In the genomic region with DNA sequence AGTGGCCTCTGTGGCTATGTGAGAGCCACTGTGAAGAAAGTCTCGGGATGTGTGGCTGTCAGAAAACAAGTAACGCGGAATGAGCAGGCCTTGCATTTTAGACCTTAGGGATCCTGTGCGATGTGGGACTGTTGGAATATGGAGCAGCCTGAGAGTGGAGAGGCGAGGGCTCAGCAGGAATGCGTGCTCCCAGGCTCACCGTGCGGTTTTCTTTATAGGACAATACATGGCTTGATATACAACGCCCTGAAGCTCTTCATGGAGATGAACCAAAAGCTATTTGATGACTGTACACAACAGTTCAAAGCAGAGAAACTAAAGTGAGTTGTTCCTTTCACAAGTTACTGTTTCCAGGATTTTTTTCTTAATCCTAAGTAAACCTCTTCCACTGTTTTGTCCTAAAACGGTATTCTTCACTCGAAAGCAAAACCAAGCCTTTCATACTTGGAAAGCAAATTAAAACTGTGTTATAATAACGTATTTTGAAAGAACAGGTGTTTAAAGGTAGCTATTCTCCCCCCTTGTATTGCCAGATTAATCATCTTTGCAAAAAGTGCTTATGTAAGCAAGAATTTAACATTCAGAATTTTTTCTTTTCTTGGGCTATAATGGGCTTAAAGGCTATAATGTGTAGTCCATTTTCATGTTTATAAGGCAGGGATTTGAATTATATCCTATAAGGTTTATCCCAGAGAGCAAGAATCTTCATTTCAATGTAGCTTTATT, we compare ENCODE assay signal across 19 cellular contexts. TPM values are rescaled to one million over a fixed set of nuclear protein-coding genes. Genes with fewer than 3 reads are reported as not detected.
DNase-seq lines count a peak whose midpoint lies in the region; ATAC-seq, FAIRE-seq and TF ChIP-seq lines count a peak whose summit lies in the region.
"Had no signal": no experiment of that assay in that cellular context is flagged by ENCODE, and none has a peak within 500 bp of the region (broad histone marks: within the 10 kb centered on the region; RNA-seq: fewer than 3 reads in every experiment).

No MANE protein-coding gene starts in this region.

- H3K9me3 Mint-ChIP-seq in activated CD4-positive, alpha-beta T cell treated with anti-CD3 and anti-CD28 coated beads, Interleukin-2, amount 10 ng/mL, durations not matched to agents 7 days and 5 days = no peaks in the 10 kb centered on the region
- H3K9me3 Mint-ChIP-seq in activated CD4-positive, alpha-beta T cell treated with anti-CD3 and anti-CD28 coated beads, Interleukin-2, amount 10 ng/mL, durations not matched to agents 24 days and 14 days = no peaks in the 10 kb centered on the region
- H3K9me3 Mint-ChIP-seq in activated naive CD8-positive, alpha-beta T cell (ENCODE audit: low read depth) = no peaks in the 10 kb centered on the region
- H3K9me3 Mint-ChIP-seq in activated naive CD8-positive, alpha-beta T cell treated with anti-CD3 and anti-CD28 coated beads, Interleukin-2, amount 50 U/mL, for 24 hours = no peaks in the 10 kb centered on the region
- H3K9me3 Mint-ChIP-seq: CD14-positive monocyte had no signal

- no peaks in the 10 kb centered on the region for H3K9me2 ChIP-seq in GM23248 (ENCODE audit: insufficient read depth)

- H3K9me1 ChIP-seq in K562 (ENCODE audit: control insufficient read depth, insufficient read depth, low read length) = no peaks in the 10 kb centered on the region

- H2AFZ ChIP-seq in K562 (ENCODE audit: low read depth, low read length) (no peak overlapping the region), GM23248 (no peak overlapping the region)

- H3K9me3 ChIP-seq in K562 (replicated peaks; ENCODE audit: control insufficient read depth, insufficient read depth, low read depth, low read length) (no peaks in the 10 kb centered on the region), upper lobe of left lung (no peaks in the 10 kb centered on the region), GM23248 (ENCODE audit: low read depth) (no peaks in the 10 kb centered on the region)

- FAIRE-seq in K562 (lab: Jason Lieb, UNC) = no peak

- no peak overlapping the region for H3K9ac ChIP-seq in K562 (ENCODE audit: insufficient read depth in 1 of 2, low read depth in 2 of 2, low read length in 2 of 2)
- no peak overlapping the region for H3K9ac ChIP-seq in GM23248

- H3K36me3 Mint-ChIP-seq in activated CD4-positive, alpha-beta T cell treated with anti-CD3 and anti-CD28 coated beads, Interleukin-2, amount 10 ng/mL, durations not matched to agents 7 days and 5 days (ENCODE audit: low read depth) = peaks cover 61% of the 10 kb centered on the region
- peaks cover 49% of the 10 kb centered on the region for H3K36me3 Mint-ChIP-seq in activated CD4-positive, alpha-beta T cell treated with anti-CD3 and anti-CD28 coated beads, Interleukin-2, amount 10 ng/mL, durations not matched to agents 24 days and 14 days (ENCODE audit: low read depth)
- H3K36me3 Mint-ChIP-seq in activated naive CD8-positive, alpha-beta T cell = peaks cover 5% of the 10 kb centered on the region
- peaks cover 39% of the 10 kb centered on the region for H3K36me3 Mint-ChIP-seq in activated naive CD8-positive, alpha-beta T cell treated with anti-CD3 and anti-CD28 coated beads, Interleukin-2, amount 50 U/mL, for 24 hours (ENCODE audit: low read depth)

- no peaks in the 10 kb centered on the region for H3F3A ChIP-seq in GM23248 (ENCODE audit: insufficient read depth)

- POLR2A ChIA-PET in activated CD4-positive, alpha-beta T cell treated with anti-CD3 and anti-CD28 coated beads, Interleukin-2, amount 10 ng/mL, durations not matched to agents 7 days and 5 days (lab: Charles Lee) = no interaction called here
- POLR2A ChIA-PET in K562 (lab: Yijun Ruan, JAX) = interaction anchor here (0.6 to 1.9 kb wide), 3 partner anchors 9 to 49 kb away, joined by 3 to 4 read pairs (median 3); no protein-coding TSS in a partner anchor

- intact Hi-C loops in activated CD4-positive, alpha-beta T cell treated with anti-CD3 and anti-CD28 coated beads, Interleukin-2, amount 10 ng/mL, durations not matched to agents 24 days and 14 days (cut with micrococcal nuclease) = no loop called here
- intact Hi-C loops in K562 (cut with micrococcal nuclease) = no loop called here

- no peak for DNase-seq in activated CD4-positive, alpha-beta T cell treated with anti-CD3 and anti-CD28 coated beads, Interleukin-2, amount 10 ng/mL, durations not matched to agents 7 days and 5 days
- DNase-seq in activated CD4-positive, alpha-beta T cell treated with anti-CD3 and anti-CD28 coated beads, Interleukin-2, amount 10 ng/mL, durations not matched to agents 24 days and 14 days = no peak
- DNase-seq in activated naive CD8-positive, alpha-beta T cell treated with anti-CD3 and anti-CD28 coated beads, Interleukin-2, amount 50 U/mL, for 24 hours = no peak
- no peak for DNase-seq in K562 (ENCODE audit: extremely low read depth in 1 of 4, low spot score in 3 of 4)
- DNase-seq in upper lobe of left lung = no peak
- no peak for DNase-seq in kidney tubule cell (ENCODE audit: low spot score)
- no peak for DNase-seq in GM23248
- DNase-seq: Calu3, GF-D8, NCI-H1092 treated with DMSO at 0.1 percent for 48 hours, NCI-H146, NCI-H2029 treated with DMSO at 0.1 percent for 48 hours, NCI-H2171 treated with DMSO at 0.1 percent for 48 hours, NCI-H748 treated with DMSO at 0.1 percent for 48 hours, Right ventricle myocardium superior had no signal

- H3K4me3 ChIP-seq in K562 (no peak overlapping the region), upper lobe of left lung (no peak overlapping the region), GM23248 (no peak overlapping the region)

- BruUV-seq in K562 (replicated peaks; lab: Mats Ljungman, UMichigan) = no TSS peak

- H3K79me2 ChIP-seq in K562 (ENCODE audit: control insufficient read depth, insufficient read depth, low read length) = no peaks in the 10 kb centered on the region
- H3K79me2 ChIP-seq in GM23248 (ENCODE audit: insufficient read depth) = no peaks in the 10 kb centered on the region

- H3K27ac ChIP-seq in K562 (ENCODE audit: extremely low read depth, low read depth, low read length) = no peak overlapping the region
- H3K27ac ChIP-seq in upper lobe of left lung = no peak overlapping the region
- no peak overlapping the region for H3K27ac ChIP-seq in GM23248
- H3K27ac ChIP-seq: 22Rv1 had no signal

- WGBS in K562 (ENCODE audit: insufficient coverage, low coverage, missing lambda C conversion rate) = 94% methylated on average over 10 of the region's 12 CpGs
- WGBS in upper lobe of left lung, 2 donors = 96 to 98% methylated on average over 12 of the region's 12 CpGs
- 97 to 98% methylated on average over 12 of the region's 12 CpGs for WGBS in GM23248 (ENCODE audit: low coverage in 1 of 2, low lambda C conversion rate in 2 of 2, missing lambda C conversion rate in 2 of 2), 2 experiments

- TF ChIP-seq EP300 in K562 (IDR thresholded peaks at IDR 0.05; ENCODE audit: low read length) = no peak
- no peak for TF ChIP-seq EP300 in upper lobe of left lung (IDR thresholded peaks at IDR 0.05)

- no peak for TF ChIP-seq RAD21 in K562 (CRISPR knock-in tag; conservative IDR thresholded peaks at IDR 0.05 in 1 of 2, IDR thresholded peaks at IDR 0.05 in 1 of 2)

- no peaks in the 10 kb centered on the region for H4K20me1 ChIP-seq in K562 (replicated peaks; ENCODE audit: control insufficient read depth, insufficient read depth, low read length)
- H4K20me1 ChIP-seq in GM23248 (ENCODE audit: insufficient read depth) = no peaks in the 10 kb centered on the region

- H3K4me2 ChIP-seq in K562 (ENCODE audit: insufficient read depth, low read length) (no peak overlapping the region), GM23248 (ENCODE audit: unreplicated experiment) (no peak overlapping the region)

- in situ Hi-C loops in K562 (cut with MboI) = no loop called here
- in situ Hi-C loops in GM23248 (cut with MboI) = no loop called here

- no peak for ATAC-seq in activated naive CD8-positive, alpha-beta T cell treated with anti-CD3 and anti-CD28 coated beads, Interleukin-2, amount 50 U/mL, for 24 hours
- ATAC-seq in K562 (no peak), upper lobe of left lung (ENCODE audit: low FRiP score in 2 of 2) (no peak)
- ATAC-seq: HCT116 had no signal

- no peaks in the 10 kb centered on the region for H3K4me1 Mint-ChIP-seq in activated CD4-positive, alpha-beta T cell treated with anti-CD3 and anti-CD28 coated beads, Interleukin-2, amount 10 ng/mL, durations not matched to agents 7 days and 5 days
- H3K4me1 Mint-ChIP-seq in activated CD4-positive, alpha-beta T cell treated with anti-CD3 and anti-CD28 coated beads, Interleukin-2, amount 10 ng/mL, durations not matched to agents 24 days and 14 days = no peaks in the 10 kb centered on the region
- H3K4me1 Mint-ChIP-seq in activated naive CD8-positive, alpha-beta T cell (ENCODE audit: low read depth) = no peaks in the 10 kb centered on the region
- H3K4me1 Mint-ChIP-seq in activated naive CD8-positive, alpha-beta T cell treated with anti-CD3 and anti-CD28 coated beads, Interleukin-2, amount 50 U/mL, for 24 hours = no peaks in the 10 kb centered on the region
- H3K4me1 Mint-ChIP-seq: CD14-positive monocyte had no signal

- no peak overlapping the region for H3K4me3 Mint-ChIP-seq in activated CD4-positive, alpha-beta T cell treated with anti-CD3 and anti-CD28 coated beads, Interleukin-2, amount 10 ng/mL, durations not matched to agents 7 days and 5 days
- H3K4me3 Mint-ChIP-seq in activated CD4-positive, alpha-beta T cell treated with anti-CD3 and anti-CD28 coated beads, Interleukin-2, amount 10 ng/mL, durations not matched to agents 24 days and 14 days = no peak overlapping the region
- no peak overlapping the region for H3K4me3 Mint-ChIP-seq in activated naive CD8-positive, alpha-beta T cell
- no peak overlapping the region for H3K4me3 Mint-ChIP-seq in activated naive CD8-positive, alpha-beta T cell treated with anti-CD3 and anti-CD28 coated beads, Interleukin-2, amount 50 U/mL, for 24 hours
- H3K4me3 Mint-ChIP-seq: CD14-positive monocyte had no signal

- TF ChIP-seq POLR2A in K562 (conservative IDR thresholded peaks at IDR 0.05) = no peak
- TF ChIP-seq POLR2A in upper lobe of left lung (IDR thresholded peaks at IDR 0.05) = no peak

- TF ChIP-seq CTCF in K562 (IDR thresholded peaks at IDR 0.05 in 2 of 3, conservative IDR thresholded peaks at IDR 0.05 in 1 of 3; ENCODE audit: insufficient read depth in 2 of 3, low read depth in 1 of 3, low read length in 3 of 3) (no peak), upper lobe of left lung (IDR thresholded peaks at IDR 0.05) (no peak)

- H3K27ac Mint-ChIP-seq in activated CD4-positive, alpha-beta T cell treated with anti-CD3 and anti-CD28 coated beads, Interleukin-2, amount 10 ng/mL, durations not matched to agents 7 days and 5 days = peak overlapping the region; percentile 20
- H3K27ac Mint-ChIP-seq in activated CD4-positive, alpha-beta T cell treated with anti-CD3 and anti-CD28 coated beads, Interleukin-2, amount 10 ng/mL, durations not matched to agents 24 days and 14 days = no peak overlapping the region
- peak overlapping the region; percentile 41 for H3K27ac Mint-ChIP-seq in activated naive CD8-positive, alpha-beta T cell
- no peak overlapping the region for H3K27ac Mint-ChIP-seq in activated naive CD8-positive, alpha-beta T cell treated with anti-CD3 and anti-CD28 coated beads, Interleukin-2, amount 50 U/mL, for 24 hours

- H3K36me3 ChIP-seq in K562 (ENCODE audit: control insufficient read depth, insufficient read depth, low read length) (peaks cover 84% of the 10 kb centered on the region), upper lobe of left lung (peaks cover 36 to 99% (median 85%) of the 10 kb centered on the region in 4 donors), GM23248 (ENCODE audit: low read depth) (peaks cover 27% of the 10 kb centered on the region; the same call in 1 of the 2 replicates)

- CTCF ChIA-PET in activated CD4-positive, alpha-beta T cell treated with anti-CD3 and anti-CD28 coated beads, Interleukin-2, amount 10 ng/mL, durations not matched to agents 7 days and 5 days (lab: Charles Lee) = interaction anchor here (0.9 kb wide), 1 partner anchor 30 kb away, joined by 4 read pairs; no protein-coding TSS in a partner anchor
- CTCF ChIA-PET in K562 (lab: Yijun Ruan, JAX; ENCODE audit: low intra/inter-chr PET ratio) = no interaction called here

- H3K27me3 ChIP-seq in K562 (ENCODE audit: control insufficient read depth in 2 of 2, insufficient read depth in 2 of 2, low read length in 2 of 2) = no peaks in the 10 kb centered on the region
- no peaks in the 10 kb centered on the region for H3K27me3 ChIP-seq in upper lobe of left lung
- no peaks in the 10 kb centered on the region for H3K27me3 ChIP-seq in GM23248 (replicated peaks; ENCODE audit: insufficient read depth)

- H3K27me3 Mint-ChIP-seq in activated CD4-positive, alpha-beta T cell treated with anti-CD3 and anti-CD28 coated beads, Interleukin-2, amount 10 ng/mL, durations not matched to agents 7 days and 5 days = no peaks in the 10 kb centered on the region
- no peaks in the 10 kb centered on the region for H3K27me3 Mint-ChIP-seq in activated CD4-positive, alpha-beta T cell treated with anti-CD3 and anti-CD28 coated beads, Interleukin-2, amount 10 ng/mL, durations not matched to agents 24 days and 14 days
- no peaks in the 10 kb centered on the region for H3K27me3 Mint-ChIP-seq in activated naive CD8-positive, alpha-beta T cell
- H3K27me3 Mint-ChIP-seq in activated naive CD8-positive, alpha-beta T cell treated with anti-CD3 and anti-CD28 coated beads, Interleukin-2, amount 50 U/mL, for 24 hours = no peaks in the 10 kb centered on the region

- H3K4me1 ChIP-seq in K562 (replicated peaks in 1 of 2; ENCODE audit: control insufficient read depth in 2 of 2, insufficient read depth in 2 of 2, low read length in 2 of 2) (peaks cover 0 to 3% of the 10 kb centered on the region in 2 experiments; a peak in 1 of 5 replicates), upper lobe of left lung (no peaks in the 10 kb centered on the region), GM23248 (ENCODE audit: insufficient read depth) (no peaks in the 10 kb centered on the region)

RNA-seq across cellular contexts. Expression of a gene that starts 54.8 kb away (rescaled TPM):
- 100 to 1,000 TPM; 262 to 264 TPM for total RNA-seq in activated CD4-positive, alpha-beta T cell treated with anti-CD3 and anti-CD28 coated beads, Interleukin-2, amount 10 ng/mL, durations not matched to agents 7 days and 5 days
- total RNA-seq in activated CD4-positive, alpha-beta T cell treated with anti-CD3 and anti-CD28 coated beads, Interleukin-2, amount 10 ng/mL, durations not matched to agents 24 days and 14 days = 265 and 272 TPM in 2 replicates
- 696 and 788 TPM in 2 replicates for total RNA-seq in K562 (2011; cell fraction: chromatin; rRNA removed; ENCODE audit: low replicate concordance)
- 257 and 323 TPM in 2 replicates for total RNA-seq in K562 (2011; cell fraction: nucleolus; rRNA removed)
- 362 and 396 TPM in 2 replicates for total RNA-seq in K562 (2011; cell fraction: nucleoplasm; rRNA removed)
- total RNA-seq in K562 (2014; rRNA removed) = 193 and 202 TPM in 2 replicates
- 126 and 128 TPM in 2 replicates for total RNA-seq in K562 (2014; rRNA removed; fragmentation: Illumina TruSeq; extraction: Trizol)
- 115 and 120 TPM in 2 replicates for total RNA-seq in K562 (2015; rRNA removed; fragmentation: Illumina TruSeq; extraction: Trizol)
- 320 and 335 TPM in 2 replicates for total RNA-seq in K562 (2021)
- 52.4 and 68.0 TPM in 2 replicates for polyA plus RNA-seq in K562 (2011; rRNA removed)
- 95.8 and 115 TPM in 2 replicates for polyA plus RNA-seq in K562 (2011; cell fraction: cytosol; rRNA removed)
- 211 and 277 TPM in 2 replicates for polyA plus RNA-seq in K562 (2011; cell fraction: nucleus; rRNA removed)
- polyA plus RNA-seq in K562 (2012) = 149 and 168 TPM in 2 replicates
- polyA plus RNA-seq in K562 (2014; fragmentation: Illumina TruSeq; extraction: Trizol) = 144 and 150 TPM in 2 replicates
- polyA plus RNA-seq in K562 (2014; fragmentation: Nextera tagmentation; extraction: Ambion mirVana) = 10 to 100 TPM; 31.9 to 35.9 TPM
- 85.1 and 95.4 TPM in 2 replicates for polyA plus RNA-seq in K562 (2014; rRNA removed)
- polyA minus RNA-seq in K562 (2011; rRNA and poly(A)+ RNA removed) = 267 and 271 TPM in 2 replicates
- polyA minus RNA-seq in K562 (2011; cell fraction: cytosol; rRNA and poly(A)+ RNA removed) = 299 and 452 TPM in 2 replicates
- polyA minus RNA-seq in K562 (2011; cell fraction: nucleus; rRNA and poly(A)+ RNA removed) = 110 and 238 TPM in 2 replicates
- 100 to 1,000 TPM; 352 to 556 (median 447) TPM for total RNA-seq in upper lobe of left lung
- 391 and 475 TPM in 2 replicates for total RNA-seq in GM23248 (2014; rRNA removed; shearing (Covaris generic))
- 174 and 181 TPM in 2 replicates for polyA plus RNA-seq in GM23248 (2016; fragmentation: Nextera tagmentation; extraction: Ambion mirVana)

Comparison
In these comparisons a context has a peak if more than half of its experiments do, and no peak if none do; other contexts are left out.
1. H3K27ac Mint-ChIP-seq: peak in activated CD4-positive, alpha-beta T cell treated with anti-CD3 and anti-CD28 coated beads, Interleukin-2, amount 10 ng/mL, durations not matched to agents 7 days and 5 days (single experiment) and activated naive CD8-positive, alpha-beta T cell (single experiment); none in activated CD4-positive, alpha-beta T cell treated with anti-CD3 and anti-CD28 coated beads, Interleukin-2, amount 10 ng/mL, durations not matched to agents 24 days and 14 days (single experiment) and activated naive CD8-positive, alpha-beta T cell treated with anti-CD3 and anti-CD28 coated beads, Interleukin-2, amount 50 U/mL, for 24 hours (single experiment).